8 cellular contexts compared by ENCODE assay signal in genomic region chr11:83194284-83195175, GRCh38. TPM values are rescaled to one million over a fixed set of nuclear protein-coding genes. Genes with fewer than 3 reads are reported as not detected.
DNase-seq lines count a peak whose midpoint lies in the region; ATAC-seq and TF ChIP-seq lines count a peak whose summit lies in the region.

No MANE protein-coding gene starts in this region.

- H4K91ac ChIP-seq in neuronal stem cell (ENCODE audit: low read depth, low read length, poor library complexity), result no peak overlapping the region

- no peak overlapping the region for H3K4ac ChIP-seq in neuronal stem cell (ENCODE audit: low read length)

- peak overlapping the region; percentile 45 for H3K27ac ChIP-seq in RWPE2 (ENCODE audit: poor library complexity, severe bottlenecking)
- H3K27ac ChIP-seq in neuronal stem cell (replicated peaks; ENCODE audit: low read length), result no peak overlapping the region
- peak overlapping the region; percentile 94 for H3K27ac ChIP-seq in suprapubic skin

- no peak overlapping the region for H4K8ac ChIP-seq in neuronal stem cell (ENCODE audit: low read depth, low read length)

- no peak for TF ChIP-seq EP300 in suprapubic skin (IDR thresholded peaks at IDR 0.05)

- H3K4me1 ChIP-seq in RWPE2 (ENCODE audit: insufficient read depth, poor library complexity, severe bottlenecking), result peaks cover 13% of the 10 kb centered on the region
- H3K4me1 ChIP-seq in neuronal stem cell (ENCODE audit: control insufficient read depth in 2 of 2, insufficient read depth in 1 of 2, low read depth in 1 of 2, low read length in 2 of 2), result peaks cover 3 to 11% of the 10 kb centered on the region in 2 donors
- peaks cover 36% of the 10 kb centered on the region for H3K4me1 ChIP-seq in suprapubic skin

- peak overlapping the region; percentile 94 for H2AFZ ChIP-seq in neuronal stem cell (ENCODE audit: low read length)

- H3K27me3 ChIP-seq in RWPE2 (ENCODE audit: insufficient read depth, poor library complexity, severe bottlenecking) (no peaks in the 10 kb centered on the region), neuronal stem cell (ENCODE audit: control insufficient read depth in 3 of 3, insufficient read depth in 3 of 3, low read depth in 1 of 3, low read length in 3 of 3) (no peaks in the 10 kb centered on the region), suprapubic skin (no peaks in the 10 kb centered on the region)

- H2AK5ac ChIP-seq in neuronal stem cell (ENCODE audit: low read depth, low read length), result no peak overlapping the region

- WGBS in neuronal stem cell (ENCODE audit: extremely low coverage in 2 of 2, insufficient read length in 2 of 2, insufficient replicate concordance in 1 of 2), 2 donors, result no CpG with 5 or more reads among the region's 35 CpGs
- 6% methylated on average over 29 of the region's 35 CpGs for whole genome bisulfite sequencing in suprapubic skin

- peak overlapping the region; percentile 56 for H3K23ac ChIP-seq in neuronal stem cell (ENCODE audit: low read depth, low read length, poor library complexity)

- H3K36me3 ChIP-seq in RWPE2 (ENCODE audit: low read depth) (peaks cover 37% of the 10 kb centered on the region), neuronal stem cell (replicated peaks in 1 of 2; ENCODE audit: control insufficient read depth in 2 of 2, insufficient read depth in 2 of 2, low read length in 2 of 2) (peaks cover 5 to 34% of the 10 kb centered on the region in 2 donors), suprapubic skin (peaks cover 27% of the 10 kb centered on the region)

- ATAC-seq in GM18907 (IDR thresholded peaks at IDR 0.05; ENCODE audit: unreplicated experiment) (peak; percentile 60), HG03103 (IDR thresholded peaks at IDR 0.05; ENCODE audit: low read depth, unreplicated experiment) (peak; percentile 46), RWPE2 (ENCODE audit: low read depth) (peak; percentile 71)

- TF ChIP-seq POLR2A in suprapubic skin (IDR thresholded peaks at IDR 0.05), result peak in 1 of 2 donors; percentile 64

- H3K4me2 ChIP-seq in neuronal stem cell (ENCODE audit: insufficient read depth, low read length, poor library complexity, severe bottlenecking), result peak overlapping the region; percentile 97

- TF ChIP-seq CTCF in AG10803 (conservative IDR thresholded peaks at IDR 0.05; ENCODE audit: low read length) (no peak), RWPE2 (IDR thresholded peaks at IDR 0.05; ENCODE audit: poor library complexity, severe bottlenecking) (no peak), foreskin fibroblast (IDR thresholded peaks at IDR 0.05; ENCODE audit: low read depth, low read length) (no peak), suprapubic skin (IDR thresholded peaks at IDR 0.05) (no peak)

- no peaks in the 10 kb centered on the region for H3K79me1 ChIP-seq in neuronal stem cell (ENCODE audit: low read depth, low read length)

- no peak overlapping the region for H2BK15ac ChIP-seq in neuronal stem cell (ENCODE audit: low read length)

- no peak overlapping the region for H3K18ac ChIP-seq in neuronal stem cell (ENCODE audit: low read length)

- H2BK120ac ChIP-seq in neuronal stem cell (ENCODE audit: low read depth, low read length), result no peak overlapping the region

- H3K9ac ChIP-seq in neuronal stem cell (ENCODE audit: low read depth, low read length, poor library complexity), result peak overlapping the region; percentile 66

- H2BK12ac ChIP-seq in neuronal stem cell (ENCODE audit: low read length), result no peak overlapping the region

- H3K4me3 ChIP-seq in AG10803 (ENCODE audit: low read length) (peak overlapping the region; percentile 92), RWPE2 (ENCODE audit: severe bottlenecking) (peak overlapping the region; percentile 83), foreskin fibroblast (ENCODE audit: low read depth in 1 of 2, low read length in 2 of 2) (peak overlapping the region; percentile 94 to 99), neuronal stem cell (ENCODE audit: low read length in 2 of 2) (peak overlapping the region; percentile 68 to 97), suprapubic skin (peak overlapping the region; percentile 87)

- no peaks in the 10 kb centered on the region for H3K9me3 ChIP-seq in RWPE2 (ENCODE audit: severe bottlenecking)
- no peaks in the 10 kb centered on the region for H3K9me3 ChIP-seq in neuronal stem cell (replicated peaks in 1 of 2; ENCODE audit: control insufficient read depth in 2 of 2, insufficient read depth in 1 of 2, low read depth in 1 of 2, low read length in 2 of 2)
- no peaks in the 10 kb centered on the region for H3K9me3 ChIP-seq in suprapubic skin

- no peak overlapping the region for H2BK5ac ChIP-seq in neuronal stem cell (ENCODE audit: low read length)

- DNase-seq in AG10803 (ENCODE audit: low read depth), result peak; percentile 82
- peak; percentile 66 for DNase-seq in RWPE2 (ENCODE audit: low spot score)
- peak; percentile 85 for DNase-seq in activated effector memory CD4-positive, alpha-beta T cell treated with anti-CD3 and anti-CD28 coated beads, Interleukin-2, amount 50 U/mL, for 16 hours
- DNase-seq in foreskin fibroblast, result peak; percentile 82 to 90
- DNase-seq in neuronal stem cell (ENCODE audit: low spot score), result peak; percentile 26
- DNase-seq in suprapubic skin (ENCODE audit: low spot score in 2 of 2), result peak; percentile 89 to 91

- peak overlapping the region; percentile 42 for H3K14ac ChIP-seq in neuronal stem cell (ENCODE audit: low read length)

RNA-seq across cellular contexts. Expression of gene ANKRD42, which starts 1.0 kb away (rescaled TPM):
- polyA plus RNA-seq in neuronal stem cell (2013, experiment 1 of 2), result 4.3 TPM
- polyA plus RNA-seq in neuronal stem cell (2013, experiment 2 of 2), result 4.2 TPM
- 10 to 100 TPM in 2 of 4 donors, 1 to 10 TPM in 2; 7.2 to 12.6 (median 10.5) TPM for total RNA-seq in suprapubic skin

RNA-seq across cellular contexts. Expression of gene PCF11, which starts 37.6 kb away (rescaled TPM):
- polyA plus RNA-seq in neuronal stem cell (2013, experiment 1 of 2), result 38.7 TPM
- 37.3 TPM for polyA plus RNA-seq in neuronal stem cell (2013, experiment 2 of 2)
- 100 to 1,000 TPM in 2 of 4 donors, 10 to 100 TPM in 2; 89.1 to 185 (median 117) TPM for total RNA-seq in suprapubic skin

Comparison
In these comparisons a context has a peak if more than half of its experiments do, and no peak if none do; other contexts are left out.
1. DNase-seq: peak in every context shown above with its lines; median percentile 90 in suprapubic skin; 86 in foreskin fibroblast; 85 in activated effector memory CD4-positive, alpha-beta T cell treated with anti-CD3 and anti-CD28 coated beads, Interleukin-2, amount 50 U/mL, for 16 hours; 82 in AG10803; 66 in RWPE2; 26 in neuronal stem cell.